31 cellular contexts compared by ENCODE assay signal in genomic region chr10:127998517-127999144, GRCh38.
DNase-seq lines count a peak whose midpoint lies in the region; ATAC-seq, FAIRE-seq and TF ChIP-seq lines count a peak whose summit lies in the region.
"Had no signal": no experiment of that assay in that cellular context is flagged by ENCODE, and none has a peak within 500 bp of the region (broad histone marks: within the 10 kb centered on the region; RNA-seq: fewer than 3 reads in every experiment).

No MANE protein-coding gene starts in this region.

- H3K4me1 ChIP-seq in astrocyte (ENCODE audit: insufficient read depth, low read length) (peaks cover 9% of the 10 kb centered on the region), upper lobe of right lung (peaks cover 24% of the 10 kb centered on the region), psoas muscle (no peaks in the 10 kb centered on the region)
- H3K4me1 ChIP-seq: SJCRH30 had no signal

- H3K9ac ChIP-seq in astrocyte (ENCODE audit: low read length): peak overlapping the region; percentile 16
- H3K9ac ChIP-seq in neural cell (ENCODE audit: low read length): peak overlapping the region; percentile 68
- H3K9ac ChIP-seq: GM23248, KMS-11 had no signal

- no peak overlapping the region for H3K4me3 Mint-ChIP-seq in astrocyte (ENCODE audit: unreplicated experiment)
- H3K4me3 Mint-ChIP-seq in activated CD8-positive, alpha-beta T cell treated with anti-CD3 and anti-CD28 coated beads for 36 hours: no peak overlapping the region
- H3K4me3 Mint-ChIP-seq: CD4-positive, alpha-beta memory T cell; dendritic cell treated with granulocyte-macrophage colony-stimulating factor and Interleukin-4, amounts not matched to agents 40 ng/mL and 50 ng/mL, for 4 days; memory B cell had no signal

- no peaks in the 10 kb centered on the region for H3K9me3 ChIP-seq in astrocyte (ENCODE audit: insufficient read depth, low read depth, low read length)
- H3K9me3 ChIP-seq in neural cell (ENCODE audit: low read length): no peaks in the 10 kb centered on the region
- H3K9me3 ChIP-seq in upper lobe of right lung: no peaks in the 10 kb centered on the region
- H3K9me3 ChIP-seq in psoas muscle: no peaks in the 10 kb centered on the region
- H3K9me3 ChIP-seq: esophagus squamous epithelium, neutrophil, Peyer's patch, SJCRH30 had no signal

- H3K36me3 ChIP-seq in astrocyte (ENCODE audit: insufficient read depth, low read length) (no peaks in the 10 kb centered on the region), neural cell (ENCODE audit: insufficient read depth, low read length) (no peaks in the 10 kb centered on the region), upper lobe of right lung (no peaks in the 10 kb centered on the region), psoas muscle (ENCODE audit: insufficient read depth in 1 of 2, low read depth in 1 of 2) (no peaks in the 10 kb centered on the region)
- H3K36me3 ChIP-seq: esophagus squamous epithelium, neutrophil, Peyer's patch, SJCRH30 had no signal

- 78 to 81% (median 80%) methylated on average over 17 of the region's 17 CpGs for WGBS in psoas muscle, 3 donors

- FAIRE-seq in astrocyte (lab: Jason Lieb, UNC): no peak
- FAIRE-seq: frontal cortex, GM12891 had no signal

- H3K4me3 ChIP-seq in astrocyte (ENCODE audit: insufficient read depth, low read depth, low read length) (peak overlapping the region; percentile 11), neural cell (ENCODE audit: low read length) (peak overlapping the region; percentile 57), upper lobe of right lung (no peak overlapping the region), psoas muscle (no peak overlapping the region)
- H3K4me3 ChIP-seq: esophagus squamous epithelium, GM23248, hepatocyte, Peyer's patch, SJCRH30, smooth muscle cell had no signal

- peak; percentile 37 for DNase-seq in SIG-M5 treated with dmso at 0.1 percent for 504 hours (lab: John Stamatoyannopoulos, UW; ENCODE audit: unreplicated experiment)
- no peak for DNase-seq in SIG-M5 (lab: John Stamatoyannopoulos, UW)
- DNase-seq in astrocyte (ENCODE audit: low read depth): no peak
- DNase-seq in upper lobe of right lung: peak; percentile 35
- no peak for DNase-seq in activated CD8-positive, alpha-beta T cell treated with anti-CD3 and anti-CD28 coated beads for 36 hours
- DNase-seq in psoas muscle: no peak
- DNase-seq: 8988T; activated CD4-positive, CD25-positive, alpha-beta regulatory T cell; aorta; CD4-positive, alpha-beta memory T cell; esophagus squamous epithelium; GM23248; left colon; MM.1S; NCI-H146; SJCRH30; stimulated activated CD4-positive, alpha-beta T cell treated with anti-CD3 and anti-CD28 coated beads, Interleukin-1b, Interleukin-23, amount 100 ng/mL, for 48 hours; T1000 had no signal

- intact Hi-C loops in upper lobe of right lung (cut with DNase I): loop anchor here (5.0 kb wide), 1 partner anchor 91 kb away; the partner anchor contains the start of gene PTPRE
- intact Hi-C loops in activated CD8-positive, alpha-beta T cell treated with anti-CD3 and anti-CD28 coated beads for 36 hours (cut with micrococcal nuclease): no loop called here
- intact Hi-C loops in psoas muscle (cut with DNase I): no loop called here

- H3K9me2 ChIP-seq in neural cell (ENCODE audit: insufficient read depth, low read length): no peaks in the 10 kb centered on the region

- H4K20me1 ChIP-seq in astrocyte (ENCODE audit: insufficient read depth, low read length): no peaks in the 10 kb centered on the region
- H4K20me1 ChIP-seq in neural cell (ENCODE audit: insufficient read depth): no peaks in the 10 kb centered on the region

- H3K4me1 Mint-ChIP-seq in astrocyte (ENCODE audit: low read depth, unreplicated experiment): peaks cover 18% of the 10 kb centered on the region
- no peaks in the 10 kb centered on the region for H3K4me1 Mint-ChIP-seq in activated CD8-positive, alpha-beta T cell treated with anti-CD3 and anti-CD28 coated beads for 36 hours (ENCODE audit: low read depth)
- H3K4me1 Mint-ChIP-seq: CD4-positive, alpha-beta memory T cell had no signal

- ATAC-seq in upper lobe of right lung: no peak
- ATAC-seq in activated CD8-positive, alpha-beta T cell treated with anti-CD3 and anti-CD28 coated beads for 36 hours: no peak
- ATAC-seq in psoas muscle: no peak
- no peak for ATAC-seq in GM21528 (IDR thresholded peaks at IDR 0.05; ENCODE audit: low FRiP score, unreplicated experiment)
- ATAC-seq: activated naive CD4-positive, alpha-beta T cell treated with anti-CD3 and anti-CD28 coated beads, Interleukin-2, amount 50 U/mL, for 72 hours; left colon had no signal

- no peak overlapping the region for H3K27ac Mint-ChIP-seq in astrocyte (ENCODE audit: unreplicated experiment)
- H3K27ac Mint-ChIP-seq in activated CD8-positive, alpha-beta T cell treated with anti-CD3 and anti-CD28 coated beads for 36 hours: no peak overlapping the region
- H3K27ac Mint-ChIP-seq: activated naive CD4-positive, alpha-beta T cell treated with anti-CD3 and anti-CD28 coated beads, Interleukin-2, amount 50 U/mL, for 72 hours; CD4-positive, alpha-beta memory T cell; dendritic cell treated with granulocyte-macrophage colony-stimulating factor and Interleukin-4, amounts not matched to agents 40 ng/mL and 50 ng/mL, for 4 days; memory B cell had no signal

- H3K27ac ChIP-seq in astrocyte (ENCODE audit: low read depth, low read length) (no peak overlapping the region), neural cell (ENCODE audit: low read length) (peak overlapping the region; percentile 98), upper lobe of right lung (no peak overlapping the region), psoas muscle (no peak overlapping the region)
- H3K27ac ChIP-seq: GM23248, hepatocyte, HL-60, KMS-11, neutrophil, SJCRH30 had no signal

- H3K4me2 ChIP-seq in astrocyte (ENCODE audit: low read length) (peak overlapping the region; percentile 57), neural cell (ENCODE audit: low read length) (peak overlapping the region; percentile 73)
- H3K4me2 ChIP-seq: hepatocyte, KMS-11, smooth muscle cell had no signal

- no peak overlapping the region for H2AFZ ChIP-seq in astrocyte (ENCODE audit: low read depth, low read length)
- H2AFZ ChIP-seq in neural cell (ENCODE audit: low read depth, low read length): peak overlapping the region; percentile 24
- H2AFZ ChIP-seq: GM23248, hepatocyte had no signal

- H3K79me2 ChIP-seq in astrocyte (ENCODE audit: insufficient read depth, low read length) (no peaks in the 10 kb centered on the region), neural cell (replicated peaks; ENCODE audit: insufficient read depth, low read length) (no peaks in the 10 kb centered on the region)
- H3K79me2 ChIP-seq: hepatocyte had no signal

- TF ChIP-seq EP300 in neural cell (conservative IDR thresholded peaks at IDR 0.05; ENCODE audit: poor library complexity, severe bottlenecking): no peak

- H3K27me3 ChIP-seq in astrocyte (ENCODE audit: insufficient read depth, low read length) (no peaks in the 10 kb centered on the region), neural cell (ENCODE audit: insufficient read depth, low read depth, low read length) (no peaks in the 10 kb centered on the region), upper lobe of right lung (no peaks in the 10 kb centered on the region), psoas muscle (ENCODE audit: insufficient read depth in 3 of 3, low read length in 2 of 3) (peaks cover 0 to 2% (median 0%) of the 10 kb centered on the region in 3 donors)
- H3K27me3 ChIP-seq: hepatocyte, neutrophil, Peyer's patch had no signal

- TF ChIP-seq CTCF in astrocyte (IDR thresholded peaks at IDR 0.05; ENCODE audit: insufficient read depth, low read depth, low read length) (no peak), neural cell (IDR thresholded peaks at IDR 0.05; ENCODE audit: poor library complexity, severe bottlenecking) (no peak), upper lobe of right lung (IDR thresholded peaks at IDR 0.05) (no peak), psoas muscle (IDR thresholded peaks at IDR 0.05) (no peak)
- TF ChIP-seq CTCF in activated CD8-positive, alpha-beta T cell treated with anti-CD3 and anti-CD28 coated beads for 36 hours (IDR thresholded peaks at IDR 0.05): no peak

- TF ChIP-seq RAD21 in neural cell (conservative IDR thresholded peaks at IDR 0.05): no peak

- H3F3A ChIP-seq in neural cell (ENCODE audit: insufficient read depth, low read length, poor library complexity, severe bottlenecking): peaks cover 9% of the 10 kb centered on the region

- peaks cover 4% of the 10 kb centered on the region for H3K36me3 Mint-ChIP-seq in astrocyte (ENCODE audit: low read depth, unreplicated experiment)
- no peaks in the 10 kb centered on the region for H3K36me3 Mint-ChIP-seq in activated CD8-positive, alpha-beta T cell treated with anti-CD3 and anti-CD28 coated beads for 36 hours (ENCODE audit: low read depth)
- H3K36me3 Mint-ChIP-seq: activated naive CD4-positive, alpha-beta T cell treated with anti-CD3 and anti-CD28 coated beads, Interleukin-2, amount 50 U/mL, for 72 hours; CD4-positive, alpha-beta memory T cell; memory B cell had no signal

- POLR2A ChIA-PET in activated CD8-positive, alpha-beta T cell treated with anti-CD3 and anti-CD28 coated beads for 36 hours (lab: Charles Lee): no interaction called here

- CTCF ChIA-PET in activated CD8-positive, alpha-beta T cell treated with anti-CD3 and anti-CD28 coated beads for 36 hours (lab: Charles Lee): interaction anchor here (1.1 to 1.5 kb wide), 2 partner anchors 13 to 180 kb away, joined by 3 to 7 read pairs; no protein-coding TSS in a partner anchor

- H3K27me3 Mint-ChIP-seq in astrocyte (ENCODE audit: low read depth, unreplicated experiment): no peaks in the 10 kb centered on the region
- H3K27me3 Mint-ChIP-seq in activated CD8-positive, alpha-beta T cell treated with anti-CD3 and anti-CD28 coated beads for 36 hours: peaks cover 20% of the 10 kb centered on the region
- H3K27me3 Mint-ChIP-seq: dendritic cell treated with granulocyte-macrophage colony-stimulating factor and Interleukin-4, amounts not matched to agents 40 ng/mL and 50 ng/mL, for 4 days had no signal

- H3K9me3 Mint-ChIP-seq in astrocyte (ENCODE audit: unreplicated experiment): no peaks in the 10 kb centered on the region
- H3K9me3 Mint-ChIP-seq in activated CD8-positive, alpha-beta T cell treated with anti-CD3 and anti-CD28 coated beads for 36 hours: no peaks in the 10 kb centered on the region
- H3K9me3 Mint-ChIP-seq: activated naive CD4-positive, alpha-beta T cell treated with anti-CD3 and anti-CD28 coated beads, Interleukin-2, amount 50 U/mL, for 72 hours; CD4-positive, alpha-beta memory T cell; dendritic cell treated with granulocyte-macrophage colony-stimulating factor and Interleukin-4, amounts not matched to agents 40 ng/mL and 50 ng/mL, for 4 days; memory B cell had no signal

TF ChIP-seq in neural cell, 6 proteins besides CTCF, POLR2A, EP300 and RAD21 (continues in another document):
- TF ChIP-seq EZH2 (IDR thresholded peaks at IDR 0.05; ENCODE audit: borderline replicate concordance, insufficient read depth, low read length, poor library complexity, severe bottlenecking): no peak

Comparison
In these comparisons a context has a peak if more than half of its experiments do, and no peak if none do; other contexts are left out.
1. DNase-seq: peak in SIG-M5 treated with dmso at 0.1 percent for 504 hours (single experiment) and upper lobe of right lung (single experiment); none in SIG-M5 (single experiment), astrocyte (single experiment), activated CD8-positive, alpha-beta T cell treated with anti-CD3 and anti-CD28 coated beads for 36 hours (single experiment) and psoas muscle (0 of 2).
2. H3K4me3 ChIP-seq: peak in astrocyte (single experiment) and neural cell (single experiment); none in upper lobe of right lung (single experiment) and psoas muscle (single experiment).